Comparison of ENCODE assay signal across 20 cellular contexts in the genomic region with DNA sequence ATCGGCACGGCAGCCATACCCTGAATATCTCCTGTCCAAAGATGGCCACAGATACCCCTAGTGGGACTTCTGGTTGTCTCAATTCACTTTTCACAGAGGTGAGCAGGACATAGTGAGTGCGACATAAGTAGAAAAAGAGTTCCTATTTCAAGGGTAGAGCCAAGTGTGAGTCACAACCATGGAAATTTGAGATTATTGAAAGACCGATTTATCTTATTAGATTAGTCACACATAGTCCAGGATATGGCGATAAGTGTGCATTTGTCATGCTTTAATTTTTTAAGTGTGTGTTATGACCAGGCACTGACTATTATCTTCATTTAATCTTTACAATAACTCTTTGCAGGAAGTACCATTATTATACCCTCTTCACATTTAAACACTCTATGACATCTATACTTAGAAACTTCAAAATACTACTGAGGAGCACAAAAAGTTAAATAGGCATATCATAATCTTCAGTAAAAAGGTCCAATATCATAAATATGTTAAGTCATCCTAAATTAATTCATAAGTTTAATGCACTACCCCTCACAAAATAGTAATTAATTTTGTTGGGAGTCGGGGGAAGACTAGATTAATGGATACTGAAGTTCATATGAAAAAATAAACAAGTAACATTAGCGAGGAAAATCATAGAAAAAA. TPM values are rescaled to one million over a fixed set of nuclear protein-coding genes. Genes with fewer than 3 reads are reported as not detected.
DNase-seq lines count a peak whose midpoint lies in the region; ATAC-seq, FAIRE-seq and TF ChIP-seq lines count a peak whose summit lies in the region.
"Had no signal": no experiment of that assay in that cellular context is flagged by ENCODE, and none has a peak within 500 bp of the region (broad histone marks: within the 10 kb centered on the region; RNA-seq: fewer than 3 reads in every experiment).

No MANE protein-coding gene starts in this region.

- intact Hi-C loops in CD8-positive, alpha-beta T cell (cut with DNase I, micrococcal nuclease): loop anchor here in 1 of 2 experiments (1.0 kb wide), 1 partner anchor 16 kb away; no protein-coding TSS in a partner anchor

- DNase-seq in EL (peak; percentile 69), NCI-H226 (peak; percentile 52), bronchial epithelial cell (ENCODE audit: low read depth) (peak; percentile 98), pulmonary artery endothelial cell (ENCODE audit: low read depth, low spot score) (peak; percentile 26)
- DNase-seq in CD8-positive, alpha-beta T cell: no peak
- DNase-seq: activated CD4-positive, alpha-beta T cell treated with anti-CD3 and anti-CD28 coated beads, Interleukin-2, amount 50 U/mL, for 48 hours; activated naive CD8-positive, alpha-beta T cell treated with anti-CD3 and anti-CD28 coated beads, Interleukin-2, amount 50 U/mL, for 24 hours; activated T-cell treated with anti-CD3 and anti-CD28 coated beads, Interleukin-2, amount 50 U/mL, for 4 hours; CD4-positive, alpha-beta T cell; GF-D8; left colon; MM.1S; NCI-H2029 treated with DMSO at 0.1 percent for 48 hours; NCI-H774; pancreas had no signal

- POLR2A ChIA-PET in CD8-positive, alpha-beta T cell (lab: Charles Lee): interaction anchor here (0.7 kb wide), 1 partner anchor 53 kb away, joined by 3 read pairs; no protein-coding TSS in a partner anchor

- H3K4me3 Mint-ChIP-seq in CD8-positive, alpha-beta T cell: no peak overlapping the region
- H3K4me3 Mint-ChIP-seq: activated naive CD8-positive, alpha-beta T cell treated with anti-CD3 and anti-CD28 coated beads, Interleukin-2, amount 50 U/mL, for 24 hours; activated T-cell treated with anti-CD3 and anti-CD28 coated beads, Interleukin-2, amount 50 U/mL, for 4 hours; CD4-positive, alpha-beta T cell had no signal

- no peak for ATAC-seq in CD8-positive, alpha-beta T cell
- ATAC-seq in HG03442 (IDR thresholded peaks at IDR 0.05; ENCODE audit: unreplicated experiment) (no peak), HG03135 (IDR thresholded peaks at IDR 0.05; ENCODE audit: unreplicated experiment) (no peak)
- ATAC-seq: activated naive CD8-positive, alpha-beta T cell treated with anti-CD3 and anti-CD28 coated beads, Interleukin-2, amount 50 U/mL, for 24 hours; activated T-cell treated with anti-CD3 and anti-CD28 coated beads, Interleukin-2, amount 50 U/mL, for 4 hours; left colon; pancreas; Right ventricle myocardium inferior had no signal

- H3K27ac Mint-ChIP-seq in CD8-positive, alpha-beta T cell: no peak overlapping the region
- H3K27ac Mint-ChIP-seq: activated naive CD8-positive, alpha-beta T cell treated with anti-CD3 and anti-CD28 coated beads, Interleukin-2, amount 50 U/mL, for 24 hours; CD4-positive, alpha-beta T cell had no signal

- no peaks in the 10 kb centered on the region for H3K4me1 ChIP-seq in CD8-positive, alpha-beta T cell (ENCODE audit: insufficient read depth, low read length)
- H3K4me1 ChIP-seq: pancreas had no signal

- no peaks in the 10 kb centered on the region for H3K4me1 Mint-ChIP-seq in CD8-positive, alpha-beta T cell (ENCODE audit: low read depth)

- H3K27me3 Mint-ChIP-seq in CD8-positive, alpha-beta T cell (ENCODE audit: low read depth): no peaks in the 10 kb centered on the region
- H3K27me3 Mint-ChIP-seq: activated naive CD8-positive, alpha-beta T cell treated with anti-CD3 and anti-CD28 coated beads, Interleukin-2, amount 50 U/mL, for 24 hours; CD4-positive, alpha-beta T cell had no signal

- TF ChIP-seq CTCF in bronchial epithelial cell (IDR thresholded peaks at IDR 0.05; ENCODE audit: insufficient read depth, low read length, severe bottlenecking): no peak
- TF ChIP-seq CTCF in CD8-positive, alpha-beta T cell (IDR thresholded peaks at IDR 0.05): no peak

- peak; percentile 36 for FAIRE-seq in bronchial epithelial cell (lab: Jason Lieb, UNC)
- FAIRE-seq: GM19239, pancreas had no signal

- no peak overlapping the region for H3K27ac ChIP-seq in CD8-positive, alpha-beta T cell (ENCODE audit: low read depth, low read length)
- H3K27ac ChIP-seq: hepatocyte, pancreas had no signal

- CTCF ChIA-PET in CD8-positive, alpha-beta T cell (lab: Charles Lee): interaction anchor here (0.6 to 1.0 kb wide), 3 partner anchors 8 to 145 kb away, joined by 3 to 4 read pairs (median 3); no protein-coding TSS in a partner anchor

- no peaks in the 10 kb centered on the region for H3K9me3 ChIP-seq in CD8-positive, alpha-beta T cell (ENCODE audit: low read length)
- H3K9me3 ChIP-seq: pancreas had no signal

- no peaks in the 10 kb centered on the region for H3K27me3 ChIP-seq in bronchial epithelial cell (ENCODE audit: control insufficient read depth, insufficient read depth, low read length)
- H3K27me3 ChIP-seq in CD8-positive, alpha-beta T cell (ENCODE audit: insufficient read depth, low read length): no peaks in the 10 kb centered on the region
- H3K27me3 ChIP-seq: hepatocyte, pancreas had no signal

- no peaks in the 10 kb centered on the region for H3K36me3 ChIP-seq in bronchial epithelial cell (ENCODE audit: control insufficient read depth, insufficient read depth, low read length)
- no peaks in the 10 kb centered on the region for H3K36me3 ChIP-seq in CD8-positive, alpha-beta T cell (ENCODE audit: insufficient read depth, low read length)
- H3K36me3 ChIP-seq: pancreas had no signal

- peaks cover 23% of the 10 kb centered on the region for H3K36me3 Mint-ChIP-seq in CD8-positive, alpha-beta T cell

- no peak overlapping the region for H3K4me3 ChIP-seq in bronchial epithelial cell (ENCODE audit: low read depth, low read length)
- H3K4me3 ChIP-seq in CD8-positive, alpha-beta T cell (ENCODE audit: low read depth, low read length): no peak overlapping the region
- H3K4me3 ChIP-seq: hepatocyte, pancreas had no signal

- H3K9me3 Mint-ChIP-seq in CD8-positive, alpha-beta T cell: no peaks in the 10 kb centered on the region

RNA-seq across cellular contexts. Expression of gene TNFAIP3, which starts 13.4 kb away (rescaled TPM):
- total RNA-seq in bronchial epithelial cell: 2.1 and 3.2 TPM in 2 replicates
- 4.8 and 5.0 TPM in 2 replicates for total RNA-seq in pulmonary artery endothelial cell
- 1,000 to 10,000 TPM; 3,739 to 3,807 TPM for total RNA-seq in CD8-positive, alpha-beta T cell

Comparison
In these comparisons a context has a peak if more than half of its experiments do, and no peak if none do; other contexts are left out.
1. DNase-seq: peak in EL (single experiment), NCI-H226 (single experiment), bronchial epithelial cell (single experiment) and pulmonary artery endothelial cell (single experiment); none in CD8-positive, alpha-beta T cell (0 of 7).
2. RNA of gene TNFAIP3, which starts 13.4 kb away (total RNA-seq): 3,739 to 3,807 TPM in CD8-positive, alpha-beta T cell; 4.8 to 5.0 TPM in pulmonary artery endothelial cell and 2.1 to 3.2 TPM in bronchial epithelial cell; every median in the first group is over 100 times any median in the second.